In genomic region chr12:6829532-6830220, GRCh38 we compare ENCODE assay signal across 8 cellular contexts. TPM values are rescaled to one million over a fixed set of nuclear protein-coding genes. Genes with fewer than 3 reads are reported as not detected.
DNase-seq lines count a peak whose midpoint lies in the region; ATAC-seq and TF ChIP-seq lines count a peak whose summit lies in the region.

No MANE protein-coding gene starts in this region.

- peak overlapping the region; percentile 93 for H3K4me2 ChIP-seq in BLaER1

- H3K4me1 ChIP-seq in BLaER1: peaks cover 30% of the 10 kb centered on the region
- peaks cover 6% of the 10 kb centered on the region for H3K4me1 ChIP-seq in mucosa of descending colon (ENCODE audit: low read depth)

- peaks cover 68% of the 10 kb centered on the region for H4K20me1 ChIP-seq in BLaER1

- H3K9me3 Mint-ChIP-seq in chondrocyte (ENCODE audit: low read depth): no peaks in the 10 kb centered on the region

- H3K27ac ChIP-seq in BLaER1: no peak overlapping the region

- TF ChIP-seq CTCF in chondrocyte (IDR thresholded peaks at IDR 0.05): peak; percentile 49
- TF ChIP-seq CTCF in mucosa of descending colon (IDR thresholded peaks at IDR 0.05): no peak
- TF ChIP-seq CTCF in GM20000 (IDR thresholded peaks at IDR 0.05; ENCODE audit: extremely low read depth, missing control alignments): no peak

- ATAC-seq in mucosa of descending colon: no peak
- no peak for ATAC-seq in GM18502 (IDR thresholded peaks at IDR 0.05; ENCODE audit: poor library complexity, unreplicated experiment)
- ATAC-seq in HG03571 (IDR thresholded peaks at IDR 0.05; ENCODE audit: unreplicated experiment): no peak

- peak overlapping the region; percentile 97 for H3K27ac Mint-ChIP-seq in chondrocyte (ENCODE audit: unreplicated experiment)

- peak; percentile 13 for DNase-seq in KG1 (lab: John Stamatoyannopoulos, UW)
- peak; percentile 85 for DNase-seq in chondrocyte (ENCODE audit: low spot score)
- peak in 2 of 3 donors; percentile 23 to 49 for DNase-seq in mucosa of descending colon
- DNase-seq in GM20000 (ENCODE audit: low spot score): no peak
- no peak for DNase-seq in DMS53 treated with DMSO at 0.1 percent for 48 hours (lab: John Stamatoyannopoulos, UW; ENCODE audit: unreplicated experiment)

- H3K9me3 ChIP-seq in BLaER1 (no peaks in the 10 kb centered on the region), mucosa of descending colon (no peaks in the 10 kb centered on the region)

- peaks cover 19% of the 10 kb centered on the region for H3K36me3 Mint-ChIP-seq in chondrocyte (ENCODE audit: low read depth)

- no peaks in the 10 kb centered on the region for H3K27me3 Mint-ChIP-seq in chondrocyte (ENCODE audit: low read depth)

- H3K9ac ChIP-seq in BLaER1: no peak overlapping the region

- H3K36me3 ChIP-seq in BLaER1 (no peaks in the 10 kb centered on the region), mucosa of descending colon (ENCODE audit: low read depth) (no peaks in the 10 kb centered on the region)

- peak overlapping the region; percentile 96 for H3K4me3 Mint-ChIP-seq in chondrocyte (ENCODE audit: unreplicated experiment)

- peaks cover 38% of the 10 kb centered on the region for H3K4me1 Mint-ChIP-seq in chondrocyte (ENCODE audit: low read depth)

- H3K27me3 ChIP-seq in BLaER1: peaks cover 98% of the 10 kb centered on the region

- H3K4me3 ChIP-seq in BLaER1 (peak overlapping the region; percentile 68), mucosa of descending colon (no peak overlapping the region)

- intact Hi-C loops in mucosa of descending colon (cut with DNase I, micrococcal nuclease): loop anchor here (5.0 to 10.0 kb wide), 2 partner anchors 77 to 95 kb away; partner anchors contain the start of gene MLF2 (in 1 of the 2)

RNA-seq across cellular contexts. Expression of gene P3H3, which starts 1.5 kb away (rescaled TPM):
- total RNA-seq in chondrocyte (109 to 116 TPM (median 114 TPM) in 3 replicates), mucosa of descending colon (10 to 100 TPM in 1 of 3 donors, 1 to 10 TPM in 2; 1.6 to 24.2 (median 5.2) TPM)

RNA-seq across cellular contexts. Expression of gene GPR162, which starts 8.1 kb away (rescaled TPM):
- total RNA-seq in chondrocyte (3.2 to 4.6 TPM (median 4.2 TPM) in 3 replicates), mucosa of descending colon (10 to 100 TPM in 1 of 3 donors, 1 to 10 TPM in 2; 1.7 to 18.6 (median 3.1) TPM)

RNA-seq across cellular contexts. Expression of gene GNB3, which starts 11.0 kb away (rescaled TPM):
- total RNA-seq in chondrocyte (10.2 to 11.5 TPM (median 10.9 TPM) in 3 replicates), mucosa of descending colon (1 to 10 TPM in 1 of 3 donors, under 1 TPM in 2; 0.38 to 5.3 (median 0.96) TPM)

RNA-seq across cellular contexts. Expression of gene CDCA3, which starts 21.4 kb away (rescaled TPM):
- total RNA-seq in chondrocyte (4.1 to 7.5 TPM (median 5.6 TPM) in 3 replicates), mucosa of descending colon (10 to 100 TPM in 1 of 3 donors, 1 to 10 TPM in 2; 2.8 to 15.3 (median 5.2) TPM)

RNA-seq across cellular contexts. Expression of gene USP5, which starts 22.3 kb away (rescaled TPM):
- total RNA-seq in chondrocyte (103 to 147 TPM (median 106 TPM) in 3 replicates), mucosa of descending colon (10 to 100 TPM; 65.9 to 80.7 (median 79.7) TPM)

Comparison
In these comparisons a context has a peak if more than half of its experiments do, and no peak if none do; other contexts are left out.
1. DNase-seq: peak in KG1 (single experiment), chondrocyte (single experiment) and mucosa of descending colon (2 of 3); none in GM20000 (single experiment) and DMS53 treated with DMSO at 0.1 percent for 48 hours (single experiment).